13 cellular contexts compared by ENCODE assay signal in genomic region chr15:33031324-33031736, GRCh38.
DNase-seq lines count a peak whose midpoint lies in the region; TF ChIP-seq lines count a peak whose summit lies in the region.
"Had no signal": no experiment of that assay in that cellular context is flagged by ENCODE, and none has a peak within 500 bp of the region (broad histone marks: within the 10 kb centered on the region; RNA-seq: fewer than 3 reads in every experiment).

No MANE protein-coding gene starts in this region.

- no peaks in the 10 kb centered on the region for H3K9me3 ChIP-seq in endodermal cell (ENCODE audit: control insufficient read depth, low read length)
- H3K9me3 ChIP-seq: lower lobe of right lung, upper lobe of left lung had no signal

- H3K4me1 Mint-ChIP-seq in glutamatergic neuron (ENCODE audit: low read depth, unreplicated experiment) (peaks cover 17% of the 10 kb centered on the region), endodermal cell (no peaks in the 10 kb centered on the region)

- peaks cover 2% of the 10 kb centered on the region for H3K27me3 Mint-ChIP-seq in glutamatergic neuron (ENCODE audit: unreplicated experiment)
- no peaks in the 10 kb centered on the region for H3K27me3 Mint-ChIP-seq in endodermal cell (ENCODE audit: insufficient read depth)

- H3K36me3 ChIP-seq in endodermal cell (ENCODE audit: control insufficient read depth, insufficient read depth, low read length): no peaks in the 10 kb centered on the region
- H3K36me3 ChIP-seq: lower lobe of right lung, upper lobe of left lung had no signal

- no peak overlapping the region for H3K9ac ChIP-seq in endodermal cell (ENCODE audit: extremely low read depth, low read length, poor library complexity, severe bottlenecking)

- H3K27me3 ChIP-seq in endodermal cell (ENCODE audit: control insufficient read depth, insufficient read depth, low read length, poor library complexity, severe bottlenecking): no peaks in the 10 kb centered on the region
- H3K27me3 ChIP-seq: upper lobe of left lung had no signal

- 70 to 84% methylated on average over 2 to 5 of the region's 5 CpGs for WGBS in endodermal cell (ENCODE audit: insufficient coverage in 1 of 2, insufficient read length in 1 of 2), 2 experiments

- no peaks in the 10 kb centered on the region for H3K4me1 ChIP-seq in endodermal cell (ENCODE audit: control insufficient read depth, insufficient read depth, low read length)

- TF ChIP-seq CTCF in AG09309 (IDR thresholded peaks at IDR 0.05; ENCODE audit: control insufficient read depth, insufficient read depth, low read depth, low read length, missing control alignments): no peak
- TF ChIP-seq CTCF in glutamatergic neuron (IDR thresholded peaks at IDR 0.05; ENCODE audit: partially characterized antibody, unreplicated experiment): no peak
- no peak for TF ChIP-seq CTCF in endodermal cell (conservative IDR thresholded peaks at IDR 0.05)

- no peak overlapping the region for H3K4me3 ChIP-seq in AG09309 (ENCODE audit: control insufficient read depth, low read depth, low read length)
- H3K4me3 ChIP-seq in endodermal cell (ENCODE audit: low read length): no peak overlapping the region
- H3K4me3 ChIP-seq: lower lobe of right lung, upper lobe of left lung had no signal

- H3K27ac ChIP-seq in endodermal cell (ENCODE audit: low read depth, low read length): no peak overlapping the region
- H3K27ac ChIP-seq: lower lobe of right lung, upper lobe of left lung had no signal

- H3K9me3 Mint-ChIP-seq in glutamatergic neuron (ENCODE audit: unreplicated experiment) (no peaks in the 10 kb centered on the region), endodermal cell (no peaks in the 10 kb centered on the region)

- DNase-seq in AG09309 (ENCODE audit: low read depth) (peak; percentile 55), HS-5 (ENCODE audit: low read depth) (peak; percentile 57), SW480 (ENCODE audit: low spot score) (peak; percentile 25), glutamatergic neuron (no peak), GDM1 (lab: John Stamatoyannopoulos, UW) (no peak), Kasumi-1 (lab: John Stamatoyannopoulos, UW) (no peak), endodermal cell (no peak), hepatic stellate cell (ENCODE audit: low spot score) (no peak)
- DNase-seq: lower lobe of right lung, NCI-H226, T-cell, upper lobe of left lung had no signal

- H3K27ac Mint-ChIP-seq in glutamatergic neuron (ENCODE audit: unreplicated experiment): peak overlapping the region; percentile 48
- no peak overlapping the region for H3K27ac Mint-ChIP-seq in endodermal cell
- H3K27ac Mint-ChIP-seq: T-cell had no signal

- H3K36me3 Mint-ChIP-seq in glutamatergic neuron (ENCODE audit: unreplicated experiment) (no peaks in the 10 kb centered on the region), endodermal cell (ENCODE audit: low read depth) (no peaks in the 10 kb centered on the region)
- H3K36me3 Mint-ChIP-seq: T-cell had no signal

- no peak overlapping the region for H3K4me3 Mint-ChIP-seq in glutamatergic neuron (ENCODE audit: unreplicated experiment)
- H3K4me3 Mint-ChIP-seq in endodermal cell: no peak overlapping the region
- H3K4me3 Mint-ChIP-seq: CD14-positive monocyte, T-cell had no signal

Comparison
In these comparisons a context has a peak if more than half of its experiments do, and no peak if none do; other contexts are left out.
1. DNase-seq: peak in AG09309 (single experiment), HS-5 (single experiment) and SW480 (single experiment); none in glutamatergic neuron (single experiment), GDM1 (single experiment), Kasumi-1 (0 of 2), endodermal cell (single experiment) and hepatic stellate cell (single experiment).